ENCODE assay signal across 1 cellular context in genomic region chr16:70699696-70700095, GRCh38.
TF ChIP-seq lines count a peak whose summit lies in the region.

No MANE protein-coding gene starts in this region.

TF ChIP-seq in IMR-90, 13 proteins besides CTCF, POLR2A, EP300 and RAD21 (continued from another document):
- TF ChIP-seq SMC3 (IDR thresholded peaks at IDR 0.05; ENCODE audit: low read depth, low read length), result no peak
- no peak for TF ChIP-seq FOS (IDR thresholded peaks at IDR 0.05; ENCODE audit: low read depth, low read length)
- no peak for TF ChIP-seq MXI1 (IDR thresholded peaks at IDR 0.05; ENCODE audit: borderline replicate concordance, low read depth, low read length)
- no peak for TF ChIP-seq NFE2L2 (IDR thresholded peaks at IDR 0.05; ENCODE audit: low read depth, low read length)
- no peak for TF ChIP-seq RCOR1 (IDR thresholded peaks at IDR 0.05; ENCODE audit: insufficient replicate concordance, low read length)
